ENCODE assay signal across 9 cellular contexts in genomic region chr1:32224285-32224684, GRCh38. TPM values are rescaled to one million over a fixed set of nuclear protein-coding genes. Genes with fewer than 3 reads are reported as not detected.
DNase-seq lines count a peak whose midpoint lies in the region; ATAC-seq and TF ChIP-seq lines count a peak whose summit lies in the region.
"Had no signal": no experiment of that assay in that cellular context is flagged by ENCODE, and none has a peak within 500 bp of the region (broad histone marks: within the 10 kb centered on the region; RNA-seq: fewer than 3 reads in every experiment).

No MANE protein-coding gene starts in this region.

- H3K4me1 ChIP-seq in DOHH2 (ENCODE audit: control insufficient read depth, low read length) = peaks cover 30% of the 10 kb centered on the region

- H3K27ac ChIP-seq in DOHH2 (ENCODE audit: low read depth, low read length) (no peak overlapping the region), dorsolateral prefrontal cortex (no peak overlapping the region)

- H3K4me1 Mint-ChIP-seq in activated CD4-positive, alpha-beta memory T cell treated with anti-CD3 and anti-CD28 coated beads, Interleukin-2, amount 10 ng/mL, durations not matched to agents 7 days and 5 days = peaks cover 52% of the 10 kb centered on the region
- H3K4me1 Mint-ChIP-seq in naive B cell = peaks cover 34 to 55% (median 47%) of the 10 kb centered on the region in 3 donors

- POLR2A ChIA-PET in activated CD4-positive, alpha-beta memory T cell treated with anti-CD3 and anti-CD28 coated beads, Interleukin-2, amount 10 ng/mL, durations not matched to agents 7 days and 5 days (lab: Charles Lee) = interaction anchor here (1.0 to 3.5 kb wide), 6 partner anchors 17 to 27 kb away, joined by 4 to 14 read pairs (median 8); partner anchors contain the start of genes FAM167B, IQCC and LCK

- H4K20me1 ChIP-seq in DOHH2 (ENCODE audit: control insufficient read depth, insufficient read depth, low read depth, low read length) = no peaks in the 10 kb centered on the region

- H3K79me2 ChIP-seq in DOHH2 (ENCODE audit: control insufficient read depth, low read length) = peaks cover 42% of the 10 kb centered on the region

- intact Hi-C loops in dorsolateral prefrontal cortex (cut with DNase I) = loop anchor here in 1 of 2 donors (5.0 kb wide), 1 partner anchor 168 kb away; the partner anchor contains the start of gene BSDC1

- H3K27me3 Mint-ChIP-seq in activated CD4-positive, alpha-beta memory T cell treated with anti-CD3 and anti-CD28 coated beads, Interleukin-2, amount 10 ng/mL, durations not matched to agents 7 days and 5 days = no peaks in the 10 kb centered on the region
- H3K27me3 Mint-ChIP-seq in naive B cell = no peaks in the 10 kb centered on the region

- no peaks in the 10 kb centered on the region for H3K9me3 Mint-ChIP-seq in activated CD4-positive, alpha-beta memory T cell treated with anti-CD3 and anti-CD28 coated beads, Interleukin-2, amount 10 ng/mL, durations not matched to agents 7 days and 5 days
- H3K9me3 Mint-ChIP-seq in naive B cell = no peaks in the 10 kb centered on the region

- CTCF ChIA-PET in activated CD4-positive, alpha-beta memory T cell treated with anti-CD3 and anti-CD28 coated beads, Interleukin-2, amount 10 ng/mL, durations not matched to agents 7 days and 5 days (lab: Charles Lee) = interaction anchor here (0.7 to 3.8 kb wide), 2 partner anchors 25 to 100 kb away, joined by 3 to 25 read pairs; partner anchors contain the start of gene LCK

- H3K36me3 Mint-ChIP-seq in activated CD4-positive, alpha-beta memory T cell treated with anti-CD3 and anti-CD28 coated beads, Interleukin-2, amount 10 ng/mL, durations not matched to agents 7 days and 5 days (ENCODE audit: low read depth) = peaks cover 46% of the 10 kb centered on the region
- peaks cover 4 to 16% of the 10 kb centered on the region in 2 donors for H3K36me3 Mint-ChIP-seq in naive B cell

- peak overlapping the region; percentile 20 for H3K4me3 Mint-ChIP-seq in activated CD4-positive, alpha-beta memory T cell treated with anti-CD3 and anti-CD28 coated beads, Interleukin-2, amount 10 ng/mL, durations not matched to agents 7 days and 5 days
- peak overlapping the region; percentile 60 to 99 (median 98) for H3K4me3 Mint-ChIP-seq in naive B cell

- H3F3A ChIP-seq in DOHH2 (ENCODE audit: control insufficient read depth, insufficient read depth) = 0 out of 2 replicates have a peak, but pooled peaks cover 2% of the 10 kb centered on the region

- H3K27ac Mint-ChIP-seq in activated CD4-positive, alpha-beta memory T cell treated with anti-CD3 and anti-CD28 coated beads, Interleukin-2, amount 10 ng/mL, durations not matched to agents 7 days and 5 days = peak overlapping the region; percentile 94
- peak overlapping the region in 5 of 6 donors; percentile 66 to 97 (median 75) for H3K27ac Mint-ChIP-seq in naive B cell

- TF ChIP-seq CTCF in DOHH2 (IDR thresholded peaks at IDR 0.05; ENCODE audit: low read depth, low read length, poor library complexity, severe bottlenecking) (no peak), dorsolateral prefrontal cortex (IDR thresholded peaks at IDR 0.05 in 54 of 56, conservative IDR thresholded peaks at IDR 0.05 in 2 of 56; ENCODE audit: low read depth in 1 of 56, partially characterized antibody in 56 of 56) (no peak)

- H3K27me3 ChIP-seq in DOHH2 (ENCODE audit: control insufficient read depth, low read length) (no peaks in the 10 kb centered on the region), dorsolateral prefrontal cortex (no peaks in the 10 kb centered on the region)
- H3K27me3 ChIP-seq: spleen had no signal

- no peak for ATAC-seq in naive B cell (ENCODE audit: low read depth in 2 of 2)

- peak overlapping the region; percentile 76; the same call in 1 of the 2 replicates for H3K4me2 ChIP-seq in DOHH2 (ENCODE audit: low read length)

- DNase-seq in activated CD4-positive, alpha-beta memory T cell treated with anti-CD3 and anti-CD28 coated beads, Interleukin-2, amount 10 ng/mL, durations not matched to agents 7 days and 5 days = no peak
- DNase-seq in naive B cell = no peak
- DNase-seq in cerebellum (ENCODE audit: low spot score) = no peak
- DNase-seq in NCI-H146 treated with DMSO at 0.1 percent for 48 hours (lab: John Stamatoyannopoulos, UW; ENCODE audit: unreplicated experiment) = no peak
- DNase-seq in dorsolateral prefrontal cortex = no peak
- DNase-seq: amygdala, NCI-H2029 treated with DMSO at 0.1 percent for 48 hours, spleen had no signal

- no peaks in the 10 kb centered on the region for H3K9me2 ChIP-seq in DOHH2 (replicated peaks; ENCODE audit: control insufficient read depth, low read length)

- H3K4me3 ChIP-seq in DOHH2 (ENCODE audit: low read length) (no peak overlapping the region), dorsolateral prefrontal cortex (peak overlapping the region in 4 of 59 donors; percentile 88 to 97 (median 92))

- H3K36me3 ChIP-seq in DOHH2 (ENCODE audit: control insufficient read depth, low read length) = peaks cover 58% of the 10 kb centered on the region

- no peaks in the 10 kb centered on the region for H3K9me3 ChIP-seq in DOHH2 (ENCODE audit: control insufficient read depth, insufficient read depth, low read length)
- H3K9me3 ChIP-seq: spleen had no signal

RNA-seq across cellular contexts. Expression of gene EIF3I, which starts 2.1 kb away (rescaled TPM):
- total RNA-seq in activated CD4-positive, alpha-beta memory T cell treated with anti-CD3 and anti-CD28 coated beads, Interleukin-2, amount 10 ng/mL, durations not matched to agents 7 days and 5 days = 100 to 1,000 TPM; 161 to 172 TPM
- polyA plus RNA-seq in naive B cell (ENCODE audit: low read depth in 6 of 6) = 100 to 1,000 TPM; 152 to 251 (median 180) TPM
- total RNA-seq in cerebellum (64.5 TPM), dorsolateral prefrontal cortex (100 to 1,000 TPM in 37 of 120 experiments, 10 to 100 TPM in 83; 71.7 to 128 (median 95.7) TPM)

RNA-seq across cellular contexts. Expression of gene TMEM234, which starts 2.1 kb away (rescaled TPM):
- total RNA-seq in activated CD4-positive, alpha-beta memory T cell treated with anti-CD3 and anti-CD28 coated beads, Interleukin-2, amount 10 ng/mL, durations not matched to agents 7 days and 5 days = 10 to 100 TPM; 15.3 to 16.4 TPM
- 10 to 100 TPM in 4 of 6 donors, 1 to 10 TPM in 1, not detected in 1; 6.8 to 12.0 (median 10.9) TPM for polyA plus RNA-seq in naive B cell (ENCODE audit: low read depth in 6 of 6)
- total RNA-seq in cerebellum (22.2 TPM), dorsolateral prefrontal cortex (10 to 100 TPM; 16.0 to 39.7 (median 25.8) TPM)

RNA-seq across cellular contexts. Expression of gene DCDC2B, which starts 15.4 kb away (rescaled TPM):
- total RNA-seq in activated CD4-positive, alpha-beta memory T cell treated with anti-CD3 and anti-CD28 coated beads, Interleukin-2, amount 10 ng/mL, durations not matched to agents 7 days and 5 days = under 1 TPM in 1 of 2 experiments, not detected in 1; 0.13 TPM
- under 1 TPM in 2 of 6 donors, not detected in 4; 0.13 to 0.36 TPM for polyA plus RNA-seq in naive B cell (ENCODE audit: low read depth in 6 of 6)
- not detected for total RNA-seq in cerebellum
- total RNA-seq in dorsolateral prefrontal cortex = under 1 TPM in 2 of 120 experiments, not detected in 118; 0.35 to 0.43 TPM
- total RNA-seq: spleen had no signal

RNA-seq across cellular contexts. Expression of gene IQCC, which starts 18.8 kb away (rescaled TPM):
- total RNA-seq in activated CD4-positive, alpha-beta memory T cell treated with anti-CD3 and anti-CD28 coated beads, Interleukin-2, amount 10 ng/mL, durations not matched to agents 7 days and 5 days = 1 to 10 TPM; 3.7 to 3.8 TPM
- polyA plus RNA-seq in naive B cell (ENCODE audit: low read depth in 6 of 6) = 1 to 10 TPM in 3 of 6 donors, under 1 TPM in 2, not detected in 1; 0.75 to 2.3 (median 1.4) TPM
- total RNA-seq in cerebellum (3.1 TPM), dorsolateral prefrontal cortex (1 to 10 TPM; 2.6 to 6.6 (median 4.1) TPM)

RNA-seq across cellular contexts. Expression of gene FAM167B, which starts 22.7 kb away (rescaled TPM):
- 1 to 10 TPM in 1 of 2 experiments, under 1 TPM in 1; 0.78 to 1.1 TPM for total RNA-seq in activated CD4-positive, alpha-beta memory T cell treated with anti-CD3 and anti-CD28 coated beads, Interleukin-2, amount 10 ng/mL, durations not matched to agents 7 days and 5 days
- polyA plus RNA-seq in naive B cell (ENCODE audit: low read depth in 6 of 6) = under 1 TPM in 1 of 6 donors, not detected in 5; 0.42 TPM
- total RNA-seq in cerebellum = 0.54 TPM
- 1 to 10 TPM in 82 of 120 experiments, under 1 TPM in 21, not detected in 17; 0.54 to 8.7 (median 1.7) TPM for total RNA-seq in dorsolateral prefrontal cortex
